ENCODE assay signal across 6 cellular contexts in the genomic region with DNA sequence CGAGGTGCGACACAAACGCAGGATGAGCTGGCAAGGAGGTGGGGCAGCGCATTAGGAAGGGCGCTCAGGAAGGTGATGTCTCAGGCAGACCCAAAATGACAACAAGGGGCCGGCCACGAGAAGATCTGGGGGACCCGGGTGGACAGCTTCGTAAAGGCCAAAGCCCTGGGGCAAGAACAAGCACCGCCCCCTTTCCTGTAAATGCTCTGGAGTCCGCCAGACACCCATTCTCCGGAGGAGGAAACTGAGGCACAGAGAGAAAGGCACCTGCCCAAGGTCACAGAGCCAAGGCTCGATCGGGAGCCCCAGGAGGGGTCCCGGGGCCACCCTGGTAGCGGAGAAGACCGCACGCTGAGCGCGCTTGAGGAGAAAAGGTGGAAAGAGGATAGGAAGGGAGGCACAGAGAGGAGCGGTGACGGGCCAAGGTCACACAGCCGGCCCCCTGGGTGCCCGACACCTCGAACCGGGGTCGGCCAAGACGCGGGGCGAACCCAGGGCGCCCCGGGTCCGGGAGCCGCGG. TPM values are rescaled to one million over a fixed set of nuclear protein-coding genes. Genes with fewer than 3 reads are reported as not detected.
A peak's percentile ranks its signal among the peaks of the same experiment; 100 is the strongest.
DNase-seq lines count a peak whose midpoint lies in the region; ATAC-seq and TF ChIP-seq lines count a peak whose summit lies in the region.

No MANE protein-coding gene starts in this region.

- peaks cover 48 to 70% (median 58%) of the 10 kb centered on the region in 3 donors for H3K4me1 Mint-ChIP-seq in naive B cell

- peak overlapping the region; percentile 99 to 100 (median 100) for H3K4me3 Mint-ChIP-seq in naive B cell

- H4K20me1 ChIP-seq in Karpas-422 (ENCODE audit: insufficient read depth, low read depth, low read length), result peaks cover 66% of the 10 kb centered on the region

- TF ChIP-seq CTCF in astrocyte of the cerebellum (IDR thresholded peaks at IDR 0.05; ENCODE audit: low read depth, low read length, missing control alignments), result no peak

- peaks cover 57% of the 10 kb centered on the region for H3K36me3 ChIP-seq in Karpas-422 (ENCODE audit: insufficient read depth, low read length)

- H3K4me2 ChIP-seq in Karpas-422 (ENCODE audit: low read depth, low read length, poor library complexity, severe bottlenecking), result peak overlapping the region; percentile 84

- no peaks in the 10 kb centered on the region for H3K9me3 Mint-ChIP-seq in naive B cell

- H3K9me3 ChIP-seq in Karpas-422 (ENCODE audit: low read length), result no peaks in the 10 kb centered on the region

- peak overlapping the region; percentile 77 for H3K27ac ChIP-seq in Karpas-422 (ENCODE audit: low read length)

- H3K4me3 ChIP-seq in Karpas-422 (ENCODE audit: low read length) (peak overlapping the region; percentile 99), astrocyte of the cerebellum (ENCODE audit: low read depth, low read length) (peak overlapping the region; percentile 88)

- H3K4me1 ChIP-seq in Karpas-422 (ENCODE audit: low read length), result peaks cover 47% of the 10 kb centered on the region

- in situ Hi-C loops in astrocyte of the cerebellum (cut with HindIII; ENCODE audit: low sequenced_read_pairs), result no loop called here

- no peak for ATAC-seq in naive B cell (ENCODE audit: low read depth in 2 of 2)
- no peak for ATAC-seq in GM19452 (IDR thresholded peaks at IDR 0.05; ENCODE audit: unreplicated experiment)

- peak overlapping the region; percentile 99 for H3K9ac ChIP-seq in Karpas-422 (ENCODE audit: low read length)

- H3K27me3 ChIP-seq in Karpas-422 (ENCODE audit: low read length), result no peaks in the 10 kb centered on the region

- H3K79me2 ChIP-seq in Karpas-422 (ENCODE audit: low read length), result peaks cover 97% of the 10 kb centered on the region

- no peak overlapping the region for H2AFZ ChIP-seq in Karpas-422 (ENCODE audit: low read length)

- H3K36me3 Mint-ChIP-seq in naive B cell, result peaks cover 7 to 22% of the 10 kb centered on the region in 2 donors

- H3K9me2 ChIP-seq in Karpas-422 (replicated peaks; ENCODE audit: insufficient read depth, low read length), result no peaks in the 10 kb centered on the region

- H3K27me3 Mint-ChIP-seq in naive B cell, result no peaks in the 10 kb centered on the region

- DNase-seq in Karpas-422 (no peak), astrocyte of the cerebellum (ENCODE audit: low read depth) (no peak), naive B cell (no peak), GOT3 (lab: John Stamatoyannopoulos, UW) (no peak), pons (ENCODE audit: low spot score) (no peak)

- H3K27ac Mint-ChIP-seq in naive B cell, result peak overlapping the region; percentile 92 to 100 (median 100)

RNA-seq across cellular contexts. Expression of gene SAFB2, which starts 0.6 kb away (rescaled TPM):
- 40.3 and 52.7 TPM in 2 replicates for total RNA-seq in Karpas-422 (2014; rRNA removed; shearing (Covaris generic); ENCODE audit: low replicate concordance)
- polyA plus RNA-seq in naive B cell (ENCODE audit: low read depth in 6 of 6), result 10 to 100 TPM; 19.9 to 56.0 (median 29.3) TPM

RNA-seq across cellular contexts. Expression of gene SAFB, which starts 0.9 kb away (rescaled TPM):
- total RNA-seq in Karpas-422 (2014; rRNA removed; shearing (Covaris generic); ENCODE audit: low replicate concordance), result 53.0 and 92.9 TPM in 2 replicates
- polyA plus RNA-seq in naive B cell (ENCODE audit: low read depth in 6 of 6), result 100 to 1,000 TPM in 1 of 6 donors, 10 to 100 TPM in 5; 18.3 to 119 (median 43.4) TPM

RNA-seq across cellular contexts. Expression of gene TINCR, which starts 54.3 kb away (rescaled TPM):
- total RNA-seq in Karpas-422 (2014; rRNA removed; shearing (Covaris generic); ENCODE audit: low replicate concordance), result 0.04 TPM in 1 of 2 replicates, not detected in the other
- under 1 TPM in 3 of 6 donors, not detected in 3; 0.08 to 0.32 (median 0.12) TPM for polyA plus RNA-seq in naive B cell (ENCODE audit: low read depth in 6 of 6)

RNA-seq across cellular contexts. Expression of gene MICOS13, which starts 58.3 kb away (rescaled TPM):
- total RNA-seq in Karpas-422 (2014; rRNA removed; shearing (Covaris generic); ENCODE audit: low replicate concordance), result 63.4 and 118 TPM in 2 replicates
- polyA plus RNA-seq in naive B cell (ENCODE audit: low read depth in 6 of 6), result 100 to 1,000 TPM in 2 of 6 donors, 10 to 100 TPM in 4; 74.0 to 101 (median 86.6) TPM

RNA-seq across cellular contexts. Expression of gene HSD11B1L, which starts 58.8 kb away (rescaled TPM):
- 6.9 and 9.0 TPM in 2 replicates for total RNA-seq in Karpas-422 (2014; rRNA removed; shearing (Covaris generic); ENCODE audit: low replicate concordance)
- 1 to 10 TPM; 1.1 to 6.5 (median 2.6) TPM for polyA plus RNA-seq in naive B cell (ENCODE audit: low read depth in 6 of 6)
